ENCODE assay signal across 8 cellular contexts in genomic region chrX:39821011-39821708, GRCh38.
DNase-seq lines count a peak whose midpoint lies in the region; ATAC-seq and TF ChIP-seq lines count a peak whose summit lies in the region.

No MANE protein-coding gene starts in this region.

- no peak overlapping the region for H3K27ac Mint-ChIP-seq in CD8-positive, alpha-beta T cell

- no peak for TF ChIP-seq CTCF in CD8-positive, alpha-beta T cell (IDR thresholded peaks at IDR 0.05)
- TF ChIP-seq CTCF in ascending aorta (IDR thresholded peaks at IDR 0.05) (no peak), left lung (IDR thresholded peaks at IDR 0.05) (no peak), testis (IDR thresholded peaks at IDR 0.05) (no peak)

- no peak overlapping the region for H3K27ac ChIP-seq in CD8-positive, alpha-beta T cell (ENCODE audit: low read depth, low read length)
- H3K27ac ChIP-seq in ascending aorta: peak overlapping the region in 1 of 2 donors; percentile 59
- no peak overlapping the region for H3K27ac ChIP-seq in left lung
- peak overlapping the region in 1 of 2 donors; percentile 19 for H3K27ac ChIP-seq in testis
- H3K27ac ChIP-seq in SJCRH30: no peak overlapping the region

- no peaks in the 10 kb centered on the region for H3K36me3 Mint-ChIP-seq in CD8-positive, alpha-beta T cell

- H3K9me3 Mint-ChIP-seq in CD8-positive, alpha-beta T cell: no peaks in the 10 kb centered on the region

- POLR2A ChIA-PET in CD8-positive, alpha-beta T cell (lab: Charles Lee): no interaction called here

- no peaks in the 10 kb centered on the region for H3K9me3 ChIP-seq in CD8-positive, alpha-beta T cell (ENCODE audit: low read length)
- peaks cover 0 to 5% of the 10 kb centered on the region in 2 donors for H3K9me3 ChIP-seq in ascending aorta
- no peaks in the 10 kb centered on the region for H3K9me3 ChIP-seq in left lung
- no peaks in the 10 kb centered on the region for H3K9me3 ChIP-seq in testis
- H3K9me3 ChIP-seq in SJCRH30 (replicated peaks): no peaks in the 10 kb centered on the region

- H3K4me3 ChIP-seq in CD8-positive, alpha-beta T cell (ENCODE audit: low read depth, low read length): no peak overlapping the region
- peak overlapping the region; percentile 45 to 68 for H3K4me3 ChIP-seq in ascending aorta
- peak overlapping the region; percentile 3 to 28 for H3K4me3 ChIP-seq in left lung
- peak overlapping the region; percentile 21 to 38 for H3K4me3 ChIP-seq in testis
- H3K4me3 ChIP-seq in SJCRH30: no peak overlapping the region

- intact Hi-C loops in CD8-positive, alpha-beta T cell (cut with DNase I, micrococcal nuclease): no loop called here
- intact Hi-C loops in ascending aorta (cut with DNase I) (loop anchor here (5.0 kb wide), 1 partner anchor 86 kb away; no protein-coding TSS in a partner anchor), left lung (cut with DNase I) (no loop called here), testis (cut with DNase I; ENCODE audit: low total_unique reads) (no loop called here)

- no peak for TF ChIP-seq POLR2A in testis (IDR thresholded peaks at IDR 0.05)

- DNase-seq in CD8-positive, alpha-beta T cell: peak in 1 of 7 experiments; percentile 11
- DNase-seq in NCI-H1694 (lab: John Stamatoyannopoulos, UW) (peak; percentile 38), ascending aorta (ENCODE audit: low spot score in 2 of 2) (no peak), left lung (no peak), testis (peak; percentile 45), SJCRH30 (no peak), DMS114 treated with DMSO at 0.1 percent for 48 hours (lab: John Stamatoyannopoulos, UW; ENCODE audit: unreplicated experiment) (no peak)

- peaks cover 4% of the 10 kb centered on the region for H3K4me1 Mint-ChIP-seq in CD8-positive, alpha-beta T cell (ENCODE audit: low read depth)

- no peaks in the 10 kb centered on the region for H3K4me1 ChIP-seq in CD8-positive, alpha-beta T cell (ENCODE audit: insufficient read depth, low read length)
- peaks cover 0 to 13% of the 10 kb centered on the region in 2 donors for H3K4me1 ChIP-seq in ascending aorta
- peaks cover 0 to 12% of the 10 kb centered on the region in 2 donors for H3K4me1 ChIP-seq in left lung
- peaks cover 5% of the 10 kb centered on the region for H3K4me1 ChIP-seq in testis
- H3K4me1 ChIP-seq in SJCRH30: no peaks in the 10 kb centered on the region

- H3K4me3 Mint-ChIP-seq in CD8-positive, alpha-beta T cell: peak overlapping the region; percentile 57

- no peaks in the 10 kb centered on the region for H3K36me3 ChIP-seq in CD8-positive, alpha-beta T cell (ENCODE audit: insufficient read depth, low read length)
- no peaks in the 10 kb centered on the region for H3K36me3 ChIP-seq in ascending aorta
- no peaks in the 10 kb centered on the region for H3K36me3 ChIP-seq in left lung
- no peaks in the 10 kb centered on the region for H3K36me3 ChIP-seq in testis (ENCODE audit: low read depth, missing control alignments)
- no peaks in the 10 kb centered on the region for H3K36me3 ChIP-seq in SJCRH30

- WGBS in testis, 2 donors: 0% methylated on average over 5 of the region's 88 CpGs; no CpG with 5 or more reads in 1 of the 2 donors

- H3K27me3 Mint-ChIP-seq in CD8-positive, alpha-beta T cell (ENCODE audit: low read depth): peaks cover 5% of the 10 kb centered on the region

- ATAC-seq in CD8-positive, alpha-beta T cell: peak; percentile 23
- ATAC-seq in left lung (peak; percentile 59), HG03520 (IDR thresholded peaks at IDR 0.05; ENCODE audit: unreplicated experiment) (no peak)

- no peaks in the 10 kb centered on the region for H3K27me3 ChIP-seq in CD8-positive, alpha-beta T cell (ENCODE audit: insufficient read depth, low read length)
- H3K27me3 ChIP-seq in ascending aorta (no peaks in the 10 kb centered on the region), left lung (peaks cover 17 to 30% of the 10 kb centered on the region in 2 donors), testis (no peaks in the 10 kb centered on the region), SJCRH30 (no peaks in the 10 kb centered on the region)

- CTCF ChIA-PET in CD8-positive, alpha-beta T cell (lab: Charles Lee): interaction anchor here (0.5 kb wide), 1 partner anchor 10 kb away, joined by 3 read pairs; no protein-coding TSS in a partner anchor

Comparison
In these comparisons a context has a peak if more than half of its experiments do, and no peak if none do; other contexts are left out.
1. DNase-seq: peak in NCI-H1694 (single experiment) and testis (single experiment); none in ascending aorta (0 of 2), left lung (0 of 2), SJCRH30 (0 of 2) and DMS114 treated with DMSO at 0.1 percent for 48 hours (single experiment).
2. H3K4me3 ChIP-seq: peak in ascending aorta (2 of 2), left lung (2 of 2) and testis (2 of 2); none in CD8-positive, alpha-beta T cell (single experiment) and SJCRH30 (single experiment).